In genomic region chrX:140821280-140821679, GRCh38 we compare ENCODE assay signal across 19 cellular contexts.
"Had no signal": no experiment of that assay in that cellular context is flagged by ENCODE, and none has a peak within 500 bp of the region (broad histone marks: within the 10 kb centered on the region; RNA-seq: fewer than 3 reads in every experiment).

No MANE protein-coding gene starts in this region.

- H3K4me1 ChIP-seq: ascending aorta, breast epithelium, esophagus squamous epithelium, left lung, spleen, uterus had no signal

- DNase-seq: activated CD4-positive, alpha-beta T cell treated with anti-CD3 and anti-CD28 coated beads, Interleukin-2, amount 50 U/mL, for 1 hour; activated effector memory CD4-positive, alpha-beta T cell treated with anti-CD3 and anti-CD28 coated beads, Interleukin-2, amount 50 U/mL, for 16 hours; activated naive CD4-positive, alpha-beta T cell treated with anti-CD3 and anti-CD28 coated beads, Interleukin-2, amount 50 U/mL, for 16 hours; activated T-cell treated with anti-CD3 and anti-CD28 coated beads, Interleukin-2, amount 50 U/mL, for 72 hours; effector CD8-positive, alpha-beta T cell; esophagus squamous epithelium; left lung; midbrain; retina; spleen; stimulated activated CD4-positive, alpha-beta T cell treated with anti-CD3 and anti-CD28 coated beads, Interleukin-4, amount 100 ng/mL, for 4 hours; uterus had no signal

- ATAC-seq: activated CD4-positive, CD25-positive, alpha-beta regulatory T cell treated with anti-CD3 and anti-CD28 coated beads, Interleukin-2, amount 50 U/mL, for 24 hours; activated T-cell treated with anti-CD3 and anti-CD28 coated beads, Interleukin-2, amount 50 U/mL, for 72 hours; left lung; stimulated activated memory B cell treated with anti-CD40 and anti-IgM and Interleukin-4, amounts not matched to agents 10 μg/mL and 1 μg/mL and 100 μg/mL, for 72 hours had no signal

- H3K27me3 Mint-ChIP-seq: dendritic cell treated with granulocyte-macrophage colony-stimulating factor and Interleukin-4, amounts not matched to agents 40 ng/mL and 50 ng/mL, for 4 days; stimulated activated memory B cell treated with anti-CD40 and anti-IgM and Interleukin-4, amounts not matched to agents 10 μg/mL and 1 μg/mL and 100 μg/mL, for 72 hours had no signal

- H3K9me3 ChIP-seq: ascending aorta, breast epithelium, esophagus squamous epithelium, left lung, spleen, uterus had no signal

- H3K4me3 Mint-ChIP-seq: activated T-cell treated with anti-CD3 and anti-CD28 coated beads, Interleukin-2, amount 50 U/mL, for 72 hours; dendritic cell treated with granulocyte-macrophage colony-stimulating factor and Interleukin-4, amounts not matched to agents 40 ng/mL and 50 ng/mL, for 4 days; nephron; stimulated activated memory B cell treated with anti-CD40 and anti-IgM and Interleukin-4, amounts not matched to agents 10 μg/mL and 1 μg/mL and 100 μg/mL, for 72 hours; T-helper 1 cell treated with Interleukin-12 subunit alpha and Interleukin-12 subunit beta and Interleukin-4 antibody, amounts not matched to agents 30 μg/mL and 1 μg/mL, for 36 hours had no signal

- H3K36me3 ChIP-seq: ascending aorta, breast epithelium, esophagus squamous epithelium, left lung, spleen, uterus had no signal

- H3K36me3 Mint-ChIP-seq: stimulated activated memory B cell treated with anti-CD40 and anti-IgM and Interleukin-4, amounts not matched to agents 10 μg/mL and 1 μg/mL and 100 μg/mL, for 72 hours had no signal

- H3K4me3 ChIP-seq: ascending aorta, breast epithelium, esophagus squamous epithelium, left lung, spleen, uterus had no signal

- H3K27ac ChIP-seq: ascending aorta, breast epithelium, esophagus squamous epithelium, left lung, spleen, uterus had no signal

- H3K27me3 ChIP-seq: ascending aorta, esophagus squamous epithelium, left lung, uterus had no signal

- H3K4me1 Mint-ChIP-seq: stimulated activated memory B cell treated with anti-CD40 and anti-IgM and Interleukin-4, amounts not matched to agents 10 μg/mL and 1 μg/mL and 100 μg/mL, for 72 hours had no signal

- H3K27ac Mint-ChIP-seq: activated T-cell treated with anti-CD3 and anti-CD28 coated beads, Interleukin-2, amount 50 U/mL, for 72 hours; dendritic cell treated with granulocyte-macrophage colony-stimulating factor and Interleukin-4, amounts not matched to agents 40 ng/mL and 50 ng/mL, for 4 days; nephron; stimulated activated memory B cell treated with anti-CD40 and anti-IgM and Interleukin-4, amounts not matched to agents 10 μg/mL and 1 μg/mL and 100 μg/mL, for 72 hours; T-helper 1 cell treated with Interleukin-12 subunit alpha and Interleukin-12 subunit beta and Interleukin-4 antibody, amounts not matched to agents 30 μg/mL and 1 μg/mL, for 36 hours had no signal

- H3K9me3 Mint-ChIP-seq: activated T-cell treated with anti-CD3 and anti-CD28 coated beads, Interleukin-2, amount 50 U/mL, for 72 hours; dendritic cell treated with granulocyte-macrophage colony-stimulating factor and Interleukin-4, amounts not matched to agents 40 ng/mL and 50 ng/mL, for 4 days; stimulated activated memory B cell treated with anti-CD40 and anti-IgM and Interleukin-4, amounts not matched to agents 10 μg/mL and 1 μg/mL and 100 μg/mL, for 72 hours; T-helper 1 cell treated with Interleukin-12 subunit alpha and Interleukin-12 subunit beta and Interleukin-4 antibody, amounts not matched to agents 30 μg/mL and 1 μg/mL, for 36 hours had no signal
